In the genomic region with DNA sequence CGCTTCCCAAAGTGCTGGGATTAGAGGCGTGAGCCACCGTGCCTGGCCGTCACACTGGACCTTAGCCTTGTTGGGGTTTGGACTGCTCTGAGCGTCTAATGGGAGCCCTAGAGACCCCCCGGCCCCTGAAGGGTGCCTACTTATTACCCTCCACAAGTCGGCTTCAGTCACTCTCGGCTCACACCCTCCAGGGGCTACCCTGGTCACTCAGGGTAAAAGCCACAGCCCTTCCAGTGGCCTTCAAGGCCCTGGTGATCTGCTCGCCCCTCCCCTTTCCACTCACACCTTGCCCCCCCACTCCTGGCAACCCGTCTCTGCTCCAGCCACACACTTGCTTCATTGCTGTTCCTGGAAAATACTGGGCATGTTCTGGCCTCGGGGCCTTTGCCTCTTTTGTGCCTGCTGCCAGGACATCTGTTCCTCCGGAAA, we compare ENCODE assay signal across 8 cellular contexts. TPM values are rescaled to one million over a fixed set of nuclear protein-coding genes. Genes with fewer than 3 reads are reported as not detected.
DNase-seq lines count a peak whose midpoint lies in the region; ATAC-seq, FAIRE-seq and TF ChIP-seq lines count a peak whose summit lies in the region.

No MANE protein-coding gene starts in this region.

- H3K27me3 ChIP-seq in NT2/D1 (ENCODE audit: insufficient read depth, insufficient read length) (no peaks in the 10 kb centered on the region), pancreas (no peaks in the 10 kb centered on the region)

- TF ChIP-seq CTCF in pancreas (IDR thresholded peaks at IDR 0.05), result no peak

- H3K9me3 ChIP-seq in NT2/D1 (ENCODE audit: insufficient read depth, low read length), result no peaks in the 10 kb centered on the region
- H3K9me3 ChIP-seq in pancreas, result no peaks in the 10 kb centered on the region

- peak overlapping the region; percentile 29 for H3K9ac ChIP-seq in NT2/D1 (ENCODE audit: insufficient read length, low read depth)

- intact Hi-C loops in pancreas (cut with DNase I), result loop anchor here in 2 of 3 donors (10.0 kb wide), 2 partner anchors 118 to 178 kb away; no protein-coding TSS in a partner anchor

- H3K4me1 ChIP-seq in NT2/D1 (ENCODE audit: insufficient read depth, insufficient read length) (peaks cover 11% of the 10 kb centered on the region), pancreas (peaks cover 0 to 18% (median 7%) of the 10 kb centered on the region in 3 donors)

- 15 to 18% methylated on average over 12 of the region's 12 CpGs for WGBS in pancreas, 2 donors

- H3K36me3 ChIP-seq in NT2/D1 (ENCODE audit: insufficient read depth, insufficient read length, low read length) (no peaks in the 10 kb centered on the region), pancreas (no peaks in the 10 kb centered on the region)

- H3K4me3 ChIP-seq in NT2/D1 (ENCODE audit: insufficient read length, low read depth), result peak overlapping the region; percentile 53
- peak overlapping the region in 3 of 4 donors; percentile 13 to 50 (median 42) for H3K4me3 ChIP-seq in pancreas

- no peak for FAIRE-seq in pancreas (lab: Jason Lieb, UNC)

- H3K27ac ChIP-seq in epithelial cell of prostate, result peak overlapping the region; percentile 54
- peak overlapping the region; percentile 73 to 94 (median 82) for H3K27ac ChIP-seq in pancreas

- ATAC-seq in GM19035 (IDR thresholded peaks at IDR 0.05; ENCODE audit: unreplicated experiment) (peak; percentile 17), pancreas (peak; percentile 85 to 90 (median 87)), GM18867 (IDR thresholded peaks at IDR 0.05; ENCODE audit: unreplicated experiment) (no peak)

- DNase-seq in NT2/D1 (ENCODE audit: low read depth, low spot score), result no peak
- no peak for DNase-seq in epithelial cell of prostate (ENCODE audit: low read depth, low spot score)
- peak; percentile 70 to 89 (median 84) for DNase-seq in pancreas
- no peak for DNase-seq in pons (ENCODE audit: low spot score)
- no peak for DNase-seq in COR-L47 (lab: John Stamatoyannopoulos, UW)
- no peak for DNase-seq in mucosa of gallbladder (ENCODE audit: low spot score)

RNA-seq across cellular contexts. Expression of a gene that starts 3.6 kb away (rescaled TPM):
- under 1 TPM; 0.19 to 0.70 (median 0.46) TPM for total RNA-seq in pancreas
- under 1 TPM; 0.49 to 0.99 TPM for polyA plus RNA-seq in pancreas
- 0.69 TPM for total RNA-seq in mucosa of gallbladder

RNA-seq across cellular contexts. Expression of a gene that starts 39.5 kb away (rescaled TPM):
- total RNA-seq in pancreas (10 to 100 TPM in 3 of 6 donors, 1 to 10 TPM in 3; 8.2 to 13.0 (median 10.0) TPM), mucosa of gallbladder (11.6 TPM)
- polyA plus RNA-seq in pancreas, result 10 to 100 TPM; 11.6 to 19.8 TPM

RNA-seq across cellular contexts. Expression of a gene that starts 46.7 kb away (rescaled TPM):
- total RNA-seq in pancreas (10 to 100 TPM in 1 of 6 donors, 1 to 10 TPM in 5; 3.9 to 11.3 (median 5.8) TPM), mucosa of gallbladder (28.9 TPM)
- 1 to 10 TPM; 2.7 to 3.4 TPM for polyA plus RNA-seq in pancreas

Comparison
In these comparisons a context has a peak if more than half of its experiments do, and no peak if none do; other contexts are left out.
1. DNase-seq: peak in pancreas (6 of 6); none in NT2/D1 (single experiment), epithelial cell of prostate (single experiment), pons (single experiment), COR-L47 (single experiment) and mucosa of gallbladder (single experiment).